Comparison of ENCODE assay signal across 8 cellular contexts in genomic region chr20:61120595-61121515, GRCh38.
DNase-seq lines count a peak whose midpoint lies in the region; ATAC-seq and TF ChIP-seq lines count a peak whose summit lies in the region.

No MANE protein-coding gene starts in this region.

- no peaks in the 10 kb centered on the region for H3K4me1 ChIP-seq in GM23338 (ENCODE audit: insufficient read depth)
- H3K4me1 ChIP-seq in heart left ventricle, result peaks cover 0 to 3% (median 0%) of the 10 kb centered on the region in 12 donors
- H3K4me1 ChIP-seq in gastrocnemius medialis, result no peaks in the 10 kb centered on the region

- intact Hi-C loops in heart left ventricle (cut with DNase I), result loop anchor here in 9 of 10 donors (2.0 to 10.0 kb wide), 8 partner anchors 266 to 1066 kb away; no protein-coding TSS in a partner anchor
- intact Hi-C loops in gastrocnemius medialis (cut with DNase I; ENCODE audit: low total_unique reads), result loop anchor here (2.0 kb wide), 1 partner anchor 910 kb away; no protein-coding TSS in a partner anchor

- in situ Hi-C loops in gastrocnemius medialis (cut with MboI; ENCODE audit: low sequenced_read_pairs in 4 of 4), result loop anchor here in 1 of 4 donors (10.0 to 25.0 kb wide), 2 partner anchors 906 to 1059 kb away; no protein-coding TSS in a partner anchor

- H3K4me1 Mint-ChIP-seq in GM23338, result peaks cover 14% of the 10 kb centered on the region

- H3K4me3 ChIP-seq in GM23338 (no peak overlapping the region), heart left ventricle (no peak overlapping the region), gastrocnemius medialis (no peak overlapping the region)

- no peaks in the 10 kb centered on the region; the same call in 2 of the 3 replicates for H3K9me3 Mint-ChIP-seq in GM23338

- no peak for TF ChIP-seq POLR2A in heart left ventricle (IDR thresholded peaks at IDR 0.05)
- no peak for TF ChIP-seq POLR2A in gastrocnemius medialis (IDR thresholded peaks at IDR 0.05)

- no peaks in the 10 kb centered on the region for H3F3A ChIP-seq in GM23338 (replicated peaks; ENCODE audit: low read depth)

- peaks cover 26% of the 10 kb centered on the region for H3K27me3 Mint-ChIP-seq in GM23338 (ENCODE audit: insufficient read depth, low read depth, poor library complexity)

- no peaks in the 10 kb centered on the region for H3K36me3 Mint-ChIP-seq in GM23338 (ENCODE audit: low read depth)

- no peak overlapping the region for H3K4me2 ChIP-seq in GM23338

- no peaks in the 10 kb centered on the region for H3K9me2 ChIP-seq in GM23338 (ENCODE audit: insufficient read depth)

- H3K36me3 ChIP-seq in GM23338 (ENCODE audit: insufficient read depth) (no peaks in the 10 kb centered on the region), heart left ventricle (no peaks in the 10 kb centered on the region), gastrocnemius medialis (no peaks in the 10 kb centered on the region)

- TF ChIP-seq CTCF in GM23338 (conservative IDR thresholded peaks at IDR 0.05; ENCODE audit: low read depth in 2 of 2), result peak; percentile 61 to 73
- peak; percentile 21 to 60 (median 45) for TF ChIP-seq CTCF in heart left ventricle (IDR thresholded peaks at IDR 0.05)
- peak in 2 of 5 experiments; percentile 28 to 43 for TF ChIP-seq CTCF in gastrocnemius medialis (IDR thresholded peaks at IDR 0.05 in 4 of 5, conservative IDR thresholded peaks at IDR 0.05 in 1 of 5)

- H3K79me2 ChIP-seq in GM23338 (replicated peaks; ENCODE audit: insufficient read depth), result no peaks in the 10 kb centered on the region

- H2AFZ ChIP-seq in GM23338, result no peak overlapping the region

- H3K4me3 Mint-ChIP-seq in GM23338, result no peak overlapping the region

- H3K27ac ChIP-seq in GM23338 (ENCODE audit: low read depth) (no peak overlapping the region), heart left ventricle (no peak overlapping the region), gastrocnemius medialis (no peak overlapping the region)

- H4K20me1 ChIP-seq in GM23338 (replicated peaks; ENCODE audit: insufficient read depth), result no peaks in the 10 kb centered on the region

- WGBS in heart left ventricle, 4 donors, result 28 to 31% (median 30%) methylated on average over 12 to 17 of the region's 17 CpGs

- H3K27me3 ChIP-seq in GM23338 (ENCODE audit: insufficient read depth) (no peaks in the 10 kb centered on the region), heart left ventricle (peaks cover 0 to 3% (median 0%) of the 10 kb centered on the region in 9 donors), gastrocnemius medialis (peaks cover 0 to 4% (median 2%) of the 10 kb centered on the region in 3 donors)

- H3K27ac Mint-ChIP-seq in GM23338, result no peak overlapping the region

- DNase-seq in A172 (ENCODE audit: low spot score) (peak; percentile 92), GM23338 (ENCODE audit: low spot score) (peak; percentile 64), NCI-H82 (lab: John Stamatoyannopoulos, UW) (peak; percentile 81), heart left ventricle (peak in 2 of 5 donors; percentile 46 to 52), gastrocnemius medialis (peak; percentile 14 to 41)
- DNase-seq in activated T-cell treated with anti-CD3 and anti-CD28 coated beads, Interleukin-2, amount 50 U/mL, for 48 hours, result peak; percentile 37 to 43

- ATAC-seq in GM23338 (peak; percentile 90), heart left ventricle (peak in 3 of 4 donors; percentile 44 to 64 (median 61)), gastrocnemius medialis (peak; percentile 53 to 68), GM21360 (IDR thresholded peaks at IDR 0.05; ENCODE audit: unreplicated experiment) (no peak), HG03280 (IDR thresholded peaks at IDR 0.05; ENCODE audit: unreplicated experiment) (no peak)

- H3K9me3 ChIP-seq in heart left ventricle (no peaks in the 10 kb centered on the region), gastrocnemius medialis (no peaks in the 10 kb centered on the region)

TF ChIP-seq in GM23338, 12 proteins besides CTCF, POLR2A, EP300 and RAD21:
- TF ChIP-seq ZNF462 (CRISPR knock-in tag; IDR thresholded peaks at IDR 0.05) (0 out of 2 replicates have a peak, but pooled peaks have one; percentile 24), NANOG (IDR thresholded peaks at IDR 0.05; ENCODE audit: borderline replicate concordance) (no peak), ZNF114 (CRISPR knock-in tag; IDR thresholded peaks at IDR 0.05) (no peak)

Comparison
In these comparisons a context has a peak if more than half of its experiments do, and no peak if none do; other contexts are left out.
1. ATAC-seq: peak in GM23338 (single experiment), heart left ventricle (3 of 4) and gastrocnemius medialis (2 of 2); none in GM21360 (single experiment) and HG03280 (single experiment).